ENCODE assay signal across 15 cellular contexts in the genomic region with DNA sequence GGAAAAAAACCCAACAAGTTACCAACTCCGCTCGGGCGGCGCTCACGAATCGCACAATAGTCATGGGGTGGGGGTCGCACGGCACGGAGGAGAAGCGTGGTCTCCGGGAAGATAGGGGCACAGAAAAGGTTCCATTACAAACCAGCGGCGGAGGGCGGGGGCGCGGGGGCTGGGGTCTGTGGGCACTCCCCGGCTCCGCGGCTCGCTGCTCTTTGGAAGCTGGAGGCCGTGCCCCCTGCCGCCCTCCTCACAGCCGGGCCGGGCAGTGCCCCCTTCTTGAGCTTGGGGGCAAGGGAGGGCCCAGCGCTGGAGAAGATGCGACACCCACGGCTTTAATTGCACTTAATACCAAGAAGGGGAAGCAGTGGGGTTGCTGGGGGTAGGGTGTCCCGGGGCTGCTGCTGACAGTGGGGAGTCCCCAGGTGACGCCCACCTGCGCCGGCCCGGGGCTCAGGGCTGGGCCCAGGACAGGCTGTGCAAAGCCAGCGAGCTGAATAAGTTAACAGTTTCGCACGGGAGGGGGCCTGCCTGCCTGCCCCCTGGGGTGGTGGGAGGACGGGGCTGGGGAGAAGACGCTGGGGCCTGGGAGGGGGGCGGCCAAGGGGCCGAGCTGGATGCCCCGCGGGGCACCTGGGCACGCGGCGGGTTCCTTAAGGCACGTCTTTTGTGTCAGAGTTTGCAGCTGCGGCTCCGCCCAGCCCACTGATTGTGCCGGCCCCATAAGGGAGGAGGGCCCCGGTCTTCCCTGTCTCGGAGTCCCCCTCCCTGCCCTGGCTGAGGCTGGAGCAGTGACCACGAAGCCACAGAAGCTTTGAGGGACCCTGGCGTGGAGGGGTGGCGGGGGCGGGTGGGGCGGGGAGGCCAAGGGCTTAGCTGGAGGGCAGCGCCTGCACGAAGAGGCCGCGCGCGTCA. TPM values are rescaled to one million over a fixed set of nuclear protein-coding genes. Genes with fewer than 3 reads are reported as not detected.
A peak's percentile ranks its signal among the peaks of the same experiment; 100 is the strongest.
DNase-seq lines count a peak whose midpoint lies in the region; ATAC-seq and TF ChIP-seq lines count a peak whose summit lies in the region.
"Had no signal": no experiment of that assay in that cellular context is flagged by ENCODE, and none has a peak within 500 bp of the region (broad histone marks: within the 10 kb centered on the region; RNA-seq: fewer than 3 reads in every experiment).

No MANE protein-coding gene starts in this region.

- CTCF ChIA-PET in activated naive CD4-positive, alpha-beta T cell treated with anti-CD3 and anti-CD28 coated beads, Interleukin-2, amount 10 ng/mL, durations not matched to agents 7 days and 5 days (lab: Charles Lee): interaction anchor here (1.6 kb wide), 1 partner anchor 86 kb away, joined by 5 read pairs; no protein-coding TSS in a partner anchor

- H3K4me3 Mint-ChIP-seq in activated naive CD4-positive, alpha-beta T cell treated with anti-CD3 and anti-CD28 coated beads, Interleukin-2, amount 50 U/mL, for 24 hours: no peak overlapping the region
- no peak overlapping the region for H3K4me3 Mint-ChIP-seq in activated naive CD4-positive, alpha-beta T cell treated with anti-CD3 and anti-CD28 coated beads, Interleukin-2, amount 10 ng/mL, durations not matched to agents 7 days and 5 days
- H3K4me3 Mint-ChIP-seq in central memory CD8-positive, alpha-beta T cell: peak overlapping the region; percentile 23
- H3K4me3 Mint-ChIP-seq in type B pancreatic cell: no peak overlapping the region
- H3K4me3 Mint-ChIP-seq: activated CD4-positive, alpha-beta T cell treated with anti-CD3 and anti-CD28 coated beads, Interleukin-2, amount 10 ng/mL, durations not matched to agents 24 days and 14 days had no signal

- no peaks in the 10 kb centered on the region for H3K4me1 Mint-ChIP-seq in activated naive CD4-positive, alpha-beta T cell treated with anti-CD3 and anti-CD28 coated beads, Interleukin-2, amount 50 U/mL, for 24 hours
- peaks cover 2% of the 10 kb centered on the region for H3K4me1 Mint-ChIP-seq in activated naive CD4-positive, alpha-beta T cell treated with anti-CD3 and anti-CD28 coated beads, Interleukin-2, amount 10 ng/mL, durations not matched to agents 7 days and 5 days
- H3K4me1 Mint-ChIP-seq in central memory CD8-positive, alpha-beta T cell: no peaks in the 10 kb centered on the region
- H3K4me1 Mint-ChIP-seq in type B pancreatic cell (ENCODE audit: unreplicated experiment): no peaks in the 10 kb centered on the region
- H3K4me1 Mint-ChIP-seq: activated CD4-positive, alpha-beta T cell treated with anti-CD3 and anti-CD28 coated beads, Interleukin-2, amount 10 ng/mL, durations not matched to agents 24 days and 14 days had no signal

- TF ChIP-seq CTCF in type B pancreatic cell (conservative IDR thresholded peaks at IDR 0.05): no peak

- no peaks in the 10 kb centered on the region for H3K9me3 Mint-ChIP-seq in activated naive CD4-positive, alpha-beta T cell treated with anti-CD3 and anti-CD28 coated beads, Interleukin-2, amount 50 U/mL, for 24 hours
- no peaks in the 10 kb centered on the region for H3K9me3 Mint-ChIP-seq in activated naive CD4-positive, alpha-beta T cell treated with anti-CD3 and anti-CD28 coated beads, Interleukin-2, amount 10 ng/mL, durations not matched to agents 7 days and 5 days
- no peaks in the 10 kb centered on the region for H3K9me3 Mint-ChIP-seq in central memory CD8-positive, alpha-beta T cell
- no peaks in the 10 kb centered on the region for H3K9me3 Mint-ChIP-seq in type B pancreatic cell
- H3K9me3 Mint-ChIP-seq: activated CD4-positive, alpha-beta T cell treated with anti-CD3 and anti-CD28 coated beads, Interleukin-2, amount 10 ng/mL, durations not matched to agents 24 days and 14 days had no signal

- no peak for ATAC-seq in central memory CD8-positive, alpha-beta T cell (replicated peaks; ENCODE audit: extremely low read depth, poor library complexity, severe bottlenecking)
- no peak for ATAC-seq in HG02938 (IDR thresholded peaks at IDR 0.05; ENCODE audit: unreplicated experiment)

- H3K27ac Mint-ChIP-seq in activated naive CD4-positive, alpha-beta T cell treated with anti-CD3 and anti-CD28 coated beads, Interleukin-2, amount 50 U/mL, for 24 hours: peak overlapping the region; percentile 30
- H3K27ac Mint-ChIP-seq in activated naive CD4-positive, alpha-beta T cell treated with anti-CD3 and anti-CD28 coated beads, Interleukin-2, amount 10 ng/mL, durations not matched to agents 7 days and 5 days: no peak overlapping the region
- H3K27ac Mint-ChIP-seq in central memory CD8-positive, alpha-beta T cell (ENCODE audit: low read depth): no peak overlapping the region
- peak overlapping the region; percentile 62 for H3K27ac Mint-ChIP-seq in type B pancreatic cell

- DNase-seq in activated naive CD4-positive, alpha-beta T cell treated with anti-CD3 and anti-CD28 coated beads, Interleukin-2, amount 10 ng/mL, durations not matched to agents 7 days and 5 days: no peak
- no peak for DNase-seq in central memory CD8-positive, alpha-beta T cell (ENCODE audit: low spot score in 2 of 2)
- DNase-seq in left kidney (ENCODE audit: low read depth, low spot score) (peak; percentile 81), type B pancreatic cell (ENCODE audit: extremely low spot score, unreplicated experiment) (no peak), GM19238 (ENCODE audit: insufficient read length, low spot score) (no peak)
- no peak for DNase-seq in activated CD4-positive, alpha-beta T cell treated with anti-CD3 and anti-CD28 coated beads, Interleukin-2, amount 50 U/mL, for 1 hour
- DNase-seq: activated CD4-positive, alpha-beta T cell treated with anti-CD3 and anti-CD28 coated beads, Interleukin-2, amount 10 ng/mL, durations not matched to agents 24 days and 14 days; Caco-2; MM.1S; PC-9; T-helper 2 cell; thyroid gland had no signal

- H3K27me3 Mint-ChIP-seq in activated naive CD4-positive, alpha-beta T cell treated with anti-CD3 and anti-CD28 coated beads, Interleukin-2, amount 50 U/mL, for 24 hours: no peaks in the 10 kb centered on the region
- H3K27me3 Mint-ChIP-seq in activated naive CD4-positive, alpha-beta T cell treated with anti-CD3 and anti-CD28 coated beads, Interleukin-2, amount 10 ng/mL, durations not matched to agents 7 days and 5 days: no peaks in the 10 kb centered on the region
- no peaks in the 10 kb centered on the region for H3K27me3 Mint-ChIP-seq in central memory CD8-positive, alpha-beta T cell
- no peaks in the 10 kb centered on the region for H3K27me3 Mint-ChIP-seq in type B pancreatic cell
- H3K27me3 Mint-ChIP-seq: activated CD4-positive, alpha-beta T cell treated with anti-CD3 and anti-CD28 coated beads, Interleukin-2, amount 10 ng/mL, durations not matched to agents 24 days and 14 days had no signal

- peaks cover 5% of the 10 kb centered on the region for H3K36me3 Mint-ChIP-seq in activated naive CD4-positive, alpha-beta T cell treated with anti-CD3 and anti-CD28 coated beads, Interleukin-2, amount 50 U/mL, for 24 hours
- peaks cover 27% of the 10 kb centered on the region for H3K36me3 Mint-ChIP-seq in activated naive CD4-positive, alpha-beta T cell treated with anti-CD3 and anti-CD28 coated beads, Interleukin-2, amount 10 ng/mL, durations not matched to agents 7 days and 5 days
- H3K36me3 Mint-ChIP-seq in central memory CD8-positive, alpha-beta T cell (ENCODE audit: insufficient read depth): peaks cover 31% of the 10 kb centered on the region
- H3K36me3 Mint-ChIP-seq in type B pancreatic cell: peaks cover 11% of the 10 kb centered on the region

RNA-seq across cellular contexts. Expression of gene DCAF15, which starts 9.8 kb away (rescaled TPM):
- 35.8 and 50.1 TPM in 2 replicates for total RNA-seq in type B pancreatic cell (ENCODE audit: low replicate concordance)

RNA-seq across cellular contexts. Expression of gene PODNL1, which starts 23.9 kb away (rescaled TPM):
- total RNA-seq in type B pancreatic cell (ENCODE audit: low replicate concordance): 0.48 and 0.75 TPM in 2 replicates
- total RNA-seq: activated CD4-positive, alpha-beta T cell treated with anti-CD3 and anti-CD28 coated beads, Interleukin-2, amount 10 ng/mL, durations not matched to agents 24 days and 14 days; bronchial epithelial cell; Caco-2 had no signal

RNA-seq across cellular contexts. Expression of gene RFX1, which starts 44.0 kb away (rescaled TPM):
- total RNA-seq in type B pancreatic cell (ENCODE audit: low replicate concordance): 19.3 and 21.8 TPM in 2 replicates

RNA-seq across cellular contexts. Expression of gene CC2D1A, which starts 56.1 kb away (rescaled TPM):
- 35.4 and 42.3 TPM in 2 replicates for total RNA-seq in type B pancreatic cell (ENCODE audit: low replicate concordance)

RNA-seq across cellular contexts. Expression of gene BRME1, which starts 56.2 kb away (rescaled TPM):
- total RNA-seq in type B pancreatic cell (ENCODE audit: low replicate concordance): 3.5 and 9.2 TPM in 2 replicates

Comparison
In these comparisons a context has a peak if more than half of its experiments do, and no peak if none do; other contexts are left out.
1. H3K27ac Mint-ChIP-seq: peak in activated naive CD4-positive, alpha-beta T cell treated with anti-CD3 and anti-CD28 coated beads, Interleukin-2, amount 50 U/mL, for 24 hours (single experiment) and type B pancreatic cell (single experiment); none in activated naive CD4-positive, alpha-beta T cell treated with anti-CD3 and anti-CD28 coated beads, Interleukin-2, amount 10 ng/mL, durations not matched to agents 7 days and 5 days (single experiment) and central memory CD8-positive, alpha-beta T cell (single experiment).